Comparison of ENCODE assay signal across 12 cellular contexts in the genomic region with DNA sequence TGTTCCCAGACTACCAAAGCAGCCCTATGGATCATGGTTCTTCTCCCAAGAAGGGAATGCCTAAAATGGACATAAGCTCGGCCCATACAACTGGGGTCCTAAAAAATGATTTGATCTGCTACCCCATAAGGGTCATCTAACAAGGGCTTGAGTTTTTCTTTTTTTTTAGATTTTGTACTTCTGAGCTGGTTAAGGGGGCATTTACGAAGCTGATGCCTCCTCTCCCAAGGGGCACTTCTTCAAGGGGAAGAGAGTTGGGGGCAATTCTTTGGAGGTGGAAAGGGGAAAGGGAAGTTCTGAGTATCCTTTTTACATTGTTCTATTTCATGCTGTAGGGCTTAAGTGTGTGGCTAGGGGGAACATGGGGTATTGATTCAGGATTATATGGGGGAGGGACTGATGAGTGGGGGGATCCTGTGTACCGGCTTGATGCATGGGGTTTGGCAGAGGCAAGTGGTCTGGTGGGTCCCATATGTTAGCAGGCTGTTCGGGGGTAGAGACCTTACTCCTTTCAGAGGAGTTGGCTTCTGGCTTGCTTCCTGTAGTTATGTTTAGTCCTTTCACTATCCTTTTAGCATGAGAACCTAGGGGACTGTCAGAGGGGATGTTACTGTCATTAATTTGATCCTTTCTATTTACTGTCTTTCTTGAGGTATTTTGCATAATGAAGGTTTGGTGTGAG. TPM values are rescaled to one million over a fixed set of nuclear protein-coding genes. Genes with fewer than 3 reads are reported as not detected.
DNase-seq lines count a peak whose midpoint lies in the region; ATAC-seq, FAIRE-seq and TF ChIP-seq lines count a peak whose summit lies in the region.
"Had no signal": no experiment of that assay in that cellular context is flagged by ENCODE, and none has a peak within 500 bp of the region (broad histone marks: within the 10 kb centered on the region; RNA-seq: fewer than 3 reads in every experiment).

No MANE protein-coding gene starts in this region.

- H3K36me3 ChIP-seq in Loucy (ENCODE audit: insufficient read depth, low read length): peaks cover 99% of the 10 kb centered on the region
- H3K36me3 ChIP-seq in astrocyte (ENCODE audit: insufficient read depth, low read length): peaks cover 94% of the 10 kb centered on the region
- H3K36me3 ChIP-seq in neural progenitor cell: peaks cover 25% of the 10 kb centered on the region

- H3K27ac ChIP-seq in astrocyte (ENCODE audit: low read depth, low read length) (no peak overlapping the region), neural progenitor cell (peak overlapping the region; percentile 15)
- H3K27ac ChIP-seq: psoas muscle had no signal

- peak overlapping the region; percentile 83 for H3K4me2 ChIP-seq in Loucy (ENCODE audit: low read depth, low read length, poor library complexity, severe bottlenecking)
- peak overlapping the region; percentile 91 for H3K4me2 ChIP-seq in astrocyte (ENCODE audit: low read length)
- H3K4me2 ChIP-seq in neural progenitor cell: peak overlapping the region; percentile 95

- no peaks in the 10 kb centered on the region for H3K27me3 Mint-ChIP-seq in astrocyte (ENCODE audit: low read depth, unreplicated experiment)
- H3K27me3 Mint-ChIP-seq in neural progenitor cell (ENCODE audit: insufficient read depth, low read depth): peaks cover 19% of the 10 kb centered on the region

- H3K27me3 ChIP-seq in Loucy (ENCODE audit: insufficient read depth, low read length, poor library complexity, severe bottlenecking): no peaks in the 10 kb centered on the region
- H3K27me3 ChIP-seq in astrocyte (ENCODE audit: insufficient read depth, low read length): no peaks in the 10 kb centered on the region
- no peaks in the 10 kb centered on the region for H3K27me3 ChIP-seq in neural progenitor cell

- no peak for TF ChIP-seq CTCF in Loucy (conservative IDR thresholded peaks at IDR 0.05; ENCODE audit: low read length)
- no peak for TF ChIP-seq CTCF in astrocyte (IDR thresholded peaks at IDR 0.05; ENCODE audit: insufficient read depth, low read depth, low read length)
- no peak for TF ChIP-seq CTCF in neural progenitor cell (IDR thresholded peaks at IDR 0.05)

- H3K4me1 ChIP-seq in Loucy (ENCODE audit: insufficient read depth, low read length, poor library complexity, severe bottlenecking): peaks cover 34% of the 10 kb centered on the region
- H3K4me1 ChIP-seq in astrocyte (ENCODE audit: insufficient read depth, low read length): peaks cover 61% of the 10 kb centered on the region
- H3K4me1 ChIP-seq in neural progenitor cell: peaks cover 54% of the 10 kb centered on the region

- H4K20me1 ChIP-seq in Loucy (ENCODE audit: insufficient read depth, low read length, poor library complexity, severe bottlenecking) (peaks cover 90% of the 10 kb centered on the region), astrocyte (ENCODE audit: insufficient read depth, low read length) (peaks cover 100% of the 10 kb centered on the region), neural progenitor cell (ENCODE audit: low read depth) (peaks cover 100% of the 10 kb centered on the region)

- no peak for FAIRE-seq in astrocyte (lab: Jason Lieb, UNC)

- H3K79me2 ChIP-seq in Loucy (ENCODE audit: insufficient read depth, low read length): peaks cover 85% of the 10 kb centered on the region
- peaks cover 71% of the 10 kb centered on the region for H3K79me2 ChIP-seq in astrocyte (ENCODE audit: insufficient read depth, low read length)
- peaks cover 85% of the 10 kb centered on the region for H3K79me2 ChIP-seq in neural progenitor cell (ENCODE audit: low read depth)

- peak overlapping the region; percentile 99 for H3K4me3 Mint-ChIP-seq in astrocyte (ENCODE audit: unreplicated experiment)
- H3K4me3 Mint-ChIP-seq in neural progenitor cell: no peak overlapping the region

- H3K9me3 Mint-ChIP-seq in astrocyte (ENCODE audit: unreplicated experiment): peaks cover 6% of the 10 kb centered on the region
- peaks cover 60% of the 10 kb centered on the region for H3K9me3 Mint-ChIP-seq in neural progenitor cell

- H3K4me3 ChIP-seq in Loucy (ENCODE audit: low read length, poor library complexity, severe bottlenecking) (peak overlapping the region; percentile 98), astrocyte (ENCODE audit: insufficient read depth, low read depth, low read length) (peak overlapping the region; percentile 28), neural progenitor cell (peak overlapping the region; percentile 84)
- H3K4me3 ChIP-seq: psoas muscle had no signal

- H3K9me3 ChIP-seq in Loucy (ENCODE audit: insufficient read depth, low read depth, low read length) (peaks cover 9% of the 10 kb centered on the region; the same call in 1 of the 2 replicates), astrocyte (ENCODE audit: insufficient read depth, low read depth, low read length) (peaks cover 16% of the 10 kb centered on the region), neural progenitor cell (ENCODE audit: low read depth) (no peaks in the 10 kb centered on the region)

- ATAC-seq in HG02798 (IDR thresholded peaks at IDR 0.05; ENCODE audit: poor library complexity, unreplicated experiment) (no peak), HG02759 (IDR thresholded peaks at IDR 0.05; ENCODE audit: unreplicated experiment) (no peak)
- ATAC-seq: psoas muscle had no signal

- no peak overlapping the region for H2AFZ ChIP-seq in Loucy (ENCODE audit: low read length)
- no peak overlapping the region for H2AFZ ChIP-seq in astrocyte (ENCODE audit: low read depth, low read length)
- no peak overlapping the region for H2AFZ ChIP-seq in neural progenitor cell (replicated peaks)

- DNase-seq in DMS 273 (lab: John Stamatoyannopoulos, UW; ENCODE audit: unreplicated experiment) (peak; percentile 46), DMS 273 treated with DMSO at 0.1 percent for 48 hours (lab: John Stamatoyannopoulos, UW) (no peak), astrocyte (ENCODE audit: low read depth) (no peak), neural progenitor cell (ENCODE audit: low spot score) (no peak), D341Med (ENCODE audit: low spot score) (no peak)
- DNase-seq: 8988T, NCI-H187, psoas muscle, Right ventricle myocardium superior had no signal

- peaks cover 8% of the 10 kb centered on the region; the same call in 1 of the 2 replicates for H3F3A ChIP-seq in Loucy (ENCODE audit: low read depth)
- H3F3A ChIP-seq in neural progenitor cell (ENCODE audit: low read depth): peaks cover 100% of the 10 kb centered on the region

- H3K36me3 Mint-ChIP-seq in astrocyte (ENCODE audit: low read depth, unreplicated experiment): peaks cover 63% of the 10 kb centered on the region
- H3K36me3 Mint-ChIP-seq in neural progenitor cell: peaks cover 91% of the 10 kb centered on the region

- no peaks in the 10 kb centered on the region for H3K9me2 ChIP-seq in Loucy (replicated peaks; ENCODE audit: low read depth, low read length)

- peak overlapping the region; percentile 68 for H3K27ac Mint-ChIP-seq in astrocyte (ENCODE audit: unreplicated experiment)
- no peak overlapping the region for H3K27ac Mint-ChIP-seq in neural progenitor cell

- H3K9ac ChIP-seq in Loucy (ENCODE audit: low read depth, low read length, poor library complexity, severe bottlenecking) (no peak overlapping the region), astrocyte (ENCODE audit: low read length) (no peak overlapping the region), neural progenitor cell (peak overlapping the region; percentile 15)

- peaks cover 70% of the 10 kb centered on the region for H3K4me1 Mint-ChIP-seq in astrocyte (ENCODE audit: low read depth, unreplicated experiment)
- H3K4me1 Mint-ChIP-seq in neural progenitor cell: peaks cover 32% of the 10 kb centered on the region

RNA-seq across cellular contexts. Expression of a gene that starts 8.1 kb away (rescaled TPM):
- total RNA-seq in astrocyte (77.0 and 77.4 TPM in 2 replicates), neural progenitor cell (ENCODE audit: low replicate concordance) (6.3 and 6.9 TPM in 2 replicates)

Comparison
In these comparisons a context has a peak if more than half of its experiments do, and no peak if none do; other contexts are left out.
1. H3K4me3 ChIP-seq: peak in every context shown above with its lines; median percentile 98 in Loucy; 84 in neural progenitor cell; 28 in astrocyte.